ENCODE assay signal across 8 cellular contexts in the genomic region with DNA sequence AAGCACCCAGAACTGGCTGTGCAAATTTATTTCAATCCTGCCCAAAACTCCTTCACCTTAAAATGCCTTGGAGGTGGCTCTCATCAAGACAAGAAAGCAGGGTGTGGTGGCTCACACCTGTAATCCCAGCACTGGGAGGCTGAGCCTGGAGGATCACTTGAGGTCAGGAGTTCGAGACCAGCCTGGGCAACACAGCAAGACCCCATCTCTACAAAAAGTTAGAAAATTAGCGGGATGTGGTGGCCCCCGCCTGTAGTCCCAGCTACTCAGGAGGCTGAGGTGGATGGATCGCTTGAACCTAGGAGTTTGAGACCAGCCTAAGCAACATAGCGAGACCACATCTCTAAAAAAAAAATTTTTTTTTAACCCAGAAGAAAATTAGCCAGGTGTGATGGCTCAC. TPM values are rescaled to one million over a fixed set of nuclear protein-coding genes. Genes with fewer than 3 reads are reported as not detected.
DNase-seq lines count a peak whose midpoint lies in the region; ATAC-seq and TF ChIP-seq lines count a peak whose summit lies in the region.

No MANE protein-coding gene starts in this region.

- H3K27ac ChIP-seq in BLaER1 treated with 17β-estradiol and CSF1 and Interleukin-3, amounts not matched to agents 10 nM and 100 nM: no peak overlapping the region
- H3K27ac ChIP-seq in mammary epithelial cell (ENCODE audit: insufficient read depth, low read depth, low read length) (no peak overlapping the region), muscle layer of duodenum (ENCODE audit: low read length) (no peak overlapping the region)

- peaks cover 2% of the 10 kb centered on the region for H3K27me3 Mint-ChIP-seq in IgD-negative memory B cell

- dilution Hi-C loops in mammary epithelial cell (cut with HindIII; ENCODE audit: low sequenced_read_pairs): no loop called here

- H2AFZ ChIP-seq in mammary epithelial cell (ENCODE audit: low read depth, low read length): peak overlapping the region; percentile 18

- no peaks in the 10 kb centered on the region for H3K36me3 ChIP-seq in BLaER1 treated with 17β-estradiol and CSF1 and Interleukin-3, amounts not matched to agents 10 nM and 100 nM
- no peaks in the 10 kb centered on the region for H3K36me3 ChIP-seq in mammary epithelial cell (ENCODE audit: insufficient read depth, low read length)
- H3K36me3 ChIP-seq in muscle layer of duodenum (ENCODE audit: control insufficient read depth in 1 of 2, insufficient read depth in 2 of 2, low read length in 2 of 2): no peaks in the 10 kb centered on the region

- POLR2A ChIA-PET in GM10248 (lab: Yijun Ruan, JAX): no interaction called here

- no peaks in the 10 kb centered on the region; a peak in 1 of 22 replicates for H4K20me1 ChIP-seq in BLaER1 treated with 17β-estradiol and CSF1 and Interleukin-3, amounts not matched to agents 10 nM and 100 nM
- H4K20me1 ChIP-seq in mammary epithelial cell (ENCODE audit: insufficient read depth, low read length): peaks cover 5% of the 10 kb centered on the region

- H3K79me2 ChIP-seq in mammary epithelial cell (ENCODE audit: insufficient read depth, low read length): no peaks in the 10 kb centered on the region

- DNase-seq in mammary epithelial cell: no peak
- no peak for DNase-seq in GM10248 (ENCODE audit: extremely low spot score)
- no peak for DNase-seq in stimulated activated CD4-positive, alpha-beta T cell treated with anti-CD3 and anti-CD28 coated beads, Interleukin-4, amount 100 ng/mL, for 1 hour
- DNase-seq in erythroblast (lab: John Stamatoyannopoulos, UW): no peak

- peaks cover 2% of the 10 kb centered on the region for H3K36me3 Mint-ChIP-seq in IgD-negative memory B cell

- no TSS peak for BruUV-seq in mammary epithelial cell (replicated peaks; lab: Mats Ljungman, UMichigan)

- H3K9ac ChIP-seq in BLaER1 treated with 17β-estradiol and CSF1 and Interleukin-3, amounts not matched to agents 10 nM and 100 nM: no peak overlapping the region
- no peak overlapping the region for H3K9ac ChIP-seq in mammary epithelial cell (ENCODE audit: insufficient read depth, low read length)

- TF ChIP-seq CTCF in mammary epithelial cell (conservative IDR thresholded peaks at IDR 0.05 in 1 of 2, IDR thresholded peaks at IDR 0.05 in 1 of 2; ENCODE audit: extremely low read depth in 1 of 2, insufficient read depth in 1 of 2, low read depth in 1 of 2, low read length in 2 of 2): no peak
- TF ChIP-seq CTCF in GM10248 (IDR thresholded peaks at IDR 0.05; ENCODE audit: control extremely low read depth, extremely low read depth, low read depth, missing control alignments): no peak

- H3K27me3 ChIP-seq in BLaER1 treated with 17β-estradiol and CSF1 and Interleukin-3, amounts not matched to agents 10 nM and 100 nM: peaks cover 0 to 24% (median 14%) of the 10 kb centered on the region in 11 experiments; a peak in 15 of 22 replicates
- H3K27me3 ChIP-seq in mammary epithelial cell (ENCODE audit: insufficient read depth, low read length) (peaks cover 12% of the 10 kb centered on the region), muscle layer of duodenum (ENCODE audit: low read depth, low read length) (peaks cover 3% of the 10 kb centered on the region)

- peaks cover 4 to 25% (median 14%) of the 10 kb centered on the region in 11 experiments; a peak in 14 of 22 replicates for H3K9me3 ChIP-seq in BLaER1 treated with 17β-estradiol and CSF1 and Interleukin-3, amounts not matched to agents 10 nM and 100 nM (replicated peaks in 1 of 11)
- H3K9me3 ChIP-seq in mammary epithelial cell (replicated peaks; ENCODE audit: insufficient read depth, low read length) (no peaks in the 10 kb centered on the region), muscle layer of duodenum (ENCODE audit: control insufficient read depth in 1 of 2, low read length in 2 of 2) (no peaks in the 10 kb centered on the region)

- 100% methylated on average over 2 of the region's 5 CpGs for WGBS in mammary epithelial cell (ENCODE audit: low coverage, missing lambda C conversion rate)

- CTCF ChIA-PET in mammary epithelial cell (lab: Charles Lee; ENCODE audit: low non-redundant PET) (no interaction called here), GM10248 (lab: Yijun Ruan, JAX) (interaction anchor here (1.8 kb wide), 1 partner anchor 10 kb away, joined by 9 read pairs; no protein-coding TSS in a partner anchor)

- no peak for ATAC-seq in GM19395 (IDR thresholded peaks at IDR 0.05; ENCODE audit: unreplicated experiment)

- peaks cover 0 to 35% (median 10%) of the 10 kb centered on the region in 10 experiments; a peak in 12 of 20 replicates for H3K4me1 ChIP-seq in BLaER1 treated with 17β-estradiol and CSF1 and Interleukin-3, amounts not matched to agents 10 nM and 100 nM
- H3K4me1 ChIP-seq in mammary epithelial cell (ENCODE audit: insufficient read depth, low read length) (peaks cover 7% of the 10 kb centered on the region), muscle layer of duodenum (ENCODE audit: control insufficient read depth in 1 of 2, insufficient read depth in 2 of 2, low read length in 2 of 2) (peaks cover 0 to 9% of the 10 kb centered on the region in 2 donors)

- peak overlapping the region; percentile 88 to 97 (median 90) for H3K4me3 Mint-ChIP-seq in IgD-negative memory B cell

- H3K4me1 Mint-ChIP-seq in IgD-negative memory B cell: peaks cover 15 to 37% (median 27%) of the 10 kb centered on the region in 3 donors

- peak overlapping the region; percentile 31 to 70 (median 61); a peak in 20 of 22 replicates for H3K4me2 ChIP-seq in BLaER1 treated with 17β-estradiol and CSF1 and Interleukin-3, amounts not matched to agents 10 nM and 100 nM
- peak overlapping the region; percentile 25 for H3K4me2 ChIP-seq in mammary epithelial cell (ENCODE audit: insufficient read depth, low read depth, low read length)

- peak overlapping the region in 2 of 3 donors; percentile 37 to 69 for H3K27ac Mint-ChIP-seq in IgD-negative memory B cell

- in situ Hi-C loops in mammary epithelial cell (cut with MboI; ENCODE audit: low sequenced_read_pairs in 2 of 2): no loop called here

- no peak for TF ChIP-seq POLR2A in erythroblast (IDR thresholded peaks at IDR 0.05; ENCODE audit: low read length)

- no peaks in the 10 kb centered on the region for H3K9me3 Mint-ChIP-seq in IgD-negative memory B cell

- intact Hi-C loops in mammary epithelial cell (cut with micrococcal nuclease): no loop called here

- H3K4me3 ChIP-seq in BLaER1 treated with 17β-estradiol and CSF1 and Interleukin-3, amounts not matched to agents 10 nM and 100 nM: peak overlapping the region in 9 of 10 experiments; percentile 15 to 60 (median 44); a peak in 11 of 20 replicates
- peak overlapping the region in 1 of 3 experiments; percentile 22 for H3K4me3 ChIP-seq in mammary epithelial cell (replicated peaks in 1 of 3; ENCODE audit: insufficient read depth in 1 of 3, low read depth in 2 of 3, low read length in 3 of 3)
- H3K4me3 ChIP-seq in muscle layer of duodenum (ENCODE audit: low read depth in 1 of 2, low read length in 2 of 2): peak overlapping the region; percentile 30 to 68

RNA-seq across cellular contexts. Expression of a gene that starts 0.7 kb away (rescaled TPM):
- polyA plus RNA-seq in IgD-negative memory B cell (0.69 TPM), mammary epithelial cell (0.05 TPM)
- total RNA-seq in mammary epithelial cell: not detected
- not detected for polyA minus RNA-seq in mammary epithelial cell
